19 cellular contexts compared by ENCODE assay signal in genomic region chr4:2271279-2272025, GRCh38. TPM values are rescaled to one million over a fixed set of nuclear protein-coding genes. Genes with fewer than 3 reads are reported as not detected.
DNase-seq lines count a peak whose midpoint lies in the region; ATAC-seq and TF ChIP-seq lines count a peak whose summit lies in the region.
"Had no signal": no experiment of that assay in that cellular context is flagged by ENCODE, and none has a peak within 500 bp of the region (broad histone marks: within the 10 kb centered on the region; RNA-seq: fewer than 3 reads in every experiment).

No MANE protein-coding gene starts in this region.

- H3K4me3 ChIP-seq in adrenal gland (no peak overlapping the region), trophoblast cell (ENCODE audit: low read depth, low read length) (peak overlapping the region; percentile 19), uterus (no peak overlapping the region)
- H3K4me3 ChIP-seq: A549; BLaER1 treated with 17β-estradiol and CSF1 and Interleukin-3, amounts not matched to agents 10 nM and 100 nM; SJSA1 had no signal

- H3K4ac ChIP-seq in H9 (ENCODE audit: low read depth, low read length) = no peak overlapping the region
- no peak overlapping the region for H3K4ac ChIP-seq in trophoblast cell (ENCODE audit: low read depth, low read length)

- H3K36me3 Mint-ChIP-seq in H9 (ENCODE audit: insufficient read depth in 1 of 3, low read depth in 3 of 3) = no peaks in the 10 kb centered on the region

- TF ChIP-seq POLR2A in adrenal gland (IDR thresholded peaks at IDR 0.05) (no peak), uterus (IDR thresholded peaks at IDR 0.05) (no peak)

- no peak overlapping the region for H3T11ph ChIP-seq in H9 (ENCODE audit: low read length)

- H4K8ac ChIP-seq in H9 (replicated peaks; ENCODE audit: insufficient read length, low read depth, low read length) (no peak overlapping the region), trophoblast cell (ENCODE audit: low read depth, low read length) (no peak overlapping the region)

- H4K12ac ChIP-seq in trophoblast cell (ENCODE audit: low read depth, low read length) = no peak overlapping the region

- no peaks in the 10 kb centered on the region for H3K23me2 ChIP-seq in H9 (ENCODE audit: insufficient read length, low read depth, low read length, poor library complexity, severe bottlenecking)

- H2BK20ac ChIP-seq in H9 (ENCODE audit: low read depth, low read length, poor library complexity, severe bottlenecking) = no peak overlapping the region

- no peak overlapping the region for H3K4me3 Mint-ChIP-seq in H9
- H3K4me3 Mint-ChIP-seq: CD4-positive, alpha-beta T cell had no signal

- H3K79me1 ChIP-seq in H9 (ENCODE audit: insufficient read depth, low read depth, low read length, poor library complexity, severe bottlenecking) (no peaks in the 10 kb centered on the region), trophoblast cell (ENCODE audit: low read length) (no peaks in the 10 kb centered on the region)

- no peak overlapping the region for H2AK5ac ChIP-seq in H9 (ENCODE audit: insufficient read length, low read length)
- H2AK5ac ChIP-seq in trophoblast cell (ENCODE audit: low read length) = no peak overlapping the region

- no CpG with 5 or more reads among the region's 27 CpGs for WGBS in H9 (ENCODE audit: extremely low coverage, insufficient read length, low lambda C conversion rate)
- WGBS in adrenal gland, 4 donors = 56 to 83% (median 67%) methylated on average over 9 to 27 of the region's 27 CpGs
- WGBS in trophoblast cell (ENCODE audit: extremely low coverage, insufficient coverage, insufficient read length) = no CpG with 5 or more reads among the region's 27 CpGs

- H3K27me3 ChIP-seq in H9 (ENCODE audit: insufficient read depth, low read length) (no peaks in the 10 kb centered on the region), adrenal gland (no peaks in the 10 kb centered on the region), trophoblast cell (ENCODE audit: insufficient read depth, low read length) (no peaks in the 10 kb centered on the region), uterus (no peaks in the 10 kb centered on the region)
- H3K27me3 ChIP-seq: BLaER1 treated with 17β-estradiol and CSF1 and Interleukin-3, amounts not matched to agents 10 nM and 100 nM; SJSA1 had no signal

- H3K9ac ChIP-seq in H9 (ENCODE audit: extremely low read depth, insufficient read length, low read length) (no peak overlapping the region), trophoblast cell (ENCODE audit: low read length) (no peak overlapping the region)
- H3K9ac ChIP-seq: BLaER1 treated with 17β-estradiol and CSF1 and Interleukin-3, amounts not matched to agents 10 nM and 100 nM had no signal

- H3K23ac ChIP-seq in H9 (ENCODE audit: insufficient read length, low read depth, low read length) (no peak overlapping the region), trophoblast cell (ENCODE audit: low read length) (no peak overlapping the region)

- no peaks in the 10 kb centered on the region for H4K20me1 ChIP-seq in H9 (ENCODE audit: control insufficient read depth, insufficient read depth, insufficient read length)
- H4K20me1 ChIP-seq: BLaER1 treated with 17β-estradiol and CSF1 and Interleukin-3, amounts not matched to agents 10 nM and 100 nM had no signal

- no peak for ATAC-seq in left ventricle myocardium superior
- ATAC-seq: A549, PC-3 had no signal

- H3K27me3 Mint-ChIP-seq in H9 (ENCODE audit: low read depth) = peaks cover 2% of the 10 kb centered on the region; the same call in 1 of the 2 replicates
- H3K27me3 Mint-ChIP-seq: CD4-positive, alpha-beta T cell had no signal

- H3K9me3 Mint-ChIP-seq in H9 = no peaks in the 10 kb centered on the region
- H3K9me3 Mint-ChIP-seq: CD4-positive, alpha-beta T cell had no signal

- H3K56ac ChIP-seq in H9 (ENCODE audit: insufficient read length, low read depth, low read length) = no peak overlapping the region

- H3K79me2 ChIP-seq in H9 (ENCODE audit: insufficient read depth, low read length) (no peaks in the 10 kb centered on the region), trophoblast cell (ENCODE audit: control insufficient read depth, insufficient read depth, low read length, poor library complexity) (no peaks in the 10 kb centered on the region)

- H4K5ac ChIP-seq in H9 (ENCODE audit: insufficient read length, low read depth, low read length) = no peak overlapping the region

- H3K36me3 ChIP-seq in adrenal gland (replicated peaks in 1 of 2) (no peaks in the 10 kb centered on the region), trophoblast cell (ENCODE audit: control insufficient read depth in 1 of 2, insufficient read depth in 2 of 2, low read length in 2 of 2) (no peaks in the 10 kb centered on the region), uterus (no peaks in the 10 kb centered on the region)
- H3K36me3 ChIP-seq: BLaER1 treated with 17β-estradiol and CSF1 and Interleukin-3, amounts not matched to agents 10 nM and 100 nM; SJSA1 had no signal

- no peak for DNase-seq in H9
- peak in 5 of 7 donors; percentile 57 to 83 (median 70) for DNase-seq in adrenal gland
- DNase-seq in left ventricle myocardium superior = peak; percentile 29
- no peak for DNase-seq in trophoblast cell
- no peak for DNase-seq in uterus
- no peak for DNase-seq in stimulated activated CD4-positive, alpha-beta T cell treated with anti-CD3 and anti-CD28 coated beads, Interleukin-2, amount 100 ng/mL, for 48 hours
- DNase-seq in amygdala (lab: John Stamatoyannopoulos, UW) = no peak
- DNase-seq: AML-193; CD4-positive, alpha-beta T cell; KBM-7; NCI-H2029 treated with DMSO at 0.1 percent for 48 hours; NCI-H446 treated with DMSO at 0.1 percent for 48 hours; NCI-H526; NCI-H82; NK-92 treated with Interleukin-12 subunit alpha and Interleukin-12 subunit beta, amount 100 ng/mL, for 24 hours; PC-3 had no signal

- H3K27ac Mint-ChIP-seq in H9 = no peak overlapping the region
- H3K27ac Mint-ChIP-seq: CD4-positive, alpha-beta T cell had no signal

- H4K91ac ChIP-seq in H9 (ENCODE audit: insufficient read length, low read depth, low read length) (no peak overlapping the region), trophoblast cell (ENCODE audit: low read depth, low read length) (no peak overlapping the region)

- H3K14ac ChIP-seq in H9 (ENCODE audit: insufficient read depth, low read length) (peak overlapping the region; percentile 16; the same call in 1 of the 2 replicates), trophoblast cell (ENCODE audit: low read length) (no peak overlapping the region)

- H3K4me1 Mint-ChIP-seq in H9 = peaks cover 4 to 11% of the 10 kb centered on the region in 2 experiments; a peak in 3 of 4 replicates

- intact Hi-C loops in adrenal gland (cut with DNase I) = no loop called here
- intact Hi-C loops in left ventricle myocardium superior (cut with micrococcal nuclease) = no loop called here
- intact Hi-C loops in uterus (cut with DNase I; ENCODE audit: low total_unique reads) = no loop called here

- H3K27ac ChIP-seq in H9 (ENCODE audit: insufficient read length, low read depth, low read length) (no peak overlapping the region), adrenal gland (peak overlapping the region in 1 of 5 donors; percentile 62), trophoblast cell (ENCODE audit: low read depth, low read length) (no peak overlapping the region), uterus (no peak overlapping the region)
- H3K27ac ChIP-seq: A549; BLaER1 treated with 17β-estradiol and CSF1 and Interleukin-3, amounts not matched to agents 10 nM and 100 nM; SJSA1 had no signal

- H3K9me3 ChIP-seq in H9 (ENCODE audit: control insufficient read depth, low read depth, low read length) (no peaks in the 10 kb centered on the region), adrenal gland (replicated peaks in 1 of 3) (no peaks in the 10 kb centered on the region), trophoblast cell (ENCODE audit: insufficient read depth, low read depth, low read length) (peaks cover 2% of the 10 kb centered on the region), uterus (no peaks in the 10 kb centered on the region)
- H3K9me3 ChIP-seq: A549; BLaER1 treated with 17β-estradiol and CSF1 and Interleukin-3, amounts not matched to agents 10 nM and 100 nM; SJSA1 had no signal

- H2BK120ac ChIP-seq in H9 (ENCODE audit: low read depth, low read length, poor library complexity, severe bottlenecking) = no peak overlapping the region
- no peak overlapping the region for H2BK120ac ChIP-seq in trophoblast cell (ENCODE audit: insufficient read depth, low read length, poor library complexity)

- no peak overlapping the region for H2AFZ ChIP-seq in H9 (ENCODE audit: low read length)
- no peak overlapping the region for H2AFZ ChIP-seq in trophoblast cell (ENCODE audit: insufficient read depth, low read length, poor library complexity)

- H2BK12ac ChIP-seq in H9 (ENCODE audit: insufficient read length, low read depth, low read length) = no peak overlapping the region
- H2BK12ac ChIP-seq in trophoblast cell (ENCODE audit: low read length) = no peak overlapping the region

- TF ChIP-seq CTCF in H9 (conservative IDR thresholded peaks at IDR 0.05) = no peak
- no peak for TF ChIP-seq CTCF in adrenal gland (IDR thresholded peaks at IDR 0.05)
- no peak for TF ChIP-seq CTCF in uterus (IDR thresholded peaks at IDR 0.05)

- H2BK5ac ChIP-seq in H9 (ENCODE audit: insufficient read length, low read length) (no peak overlapping the region), trophoblast cell (ENCODE audit: low read depth, low read length, poor library complexity) (no peak overlapping the region)

- H3K4me2 ChIP-seq in H9 (ENCODE audit: insufficient read depth, insufficient read length, low read length) = no peak overlapping the region
- H3K4me2 ChIP-seq in trophoblast cell (ENCODE audit: low read length) = no peak overlapping the region
- H3K4me2 ChIP-seq: A549 had no signal

- H3K4me1 ChIP-seq in H9 (ENCODE audit: insufficient read depth, low read length) (no peaks in the 10 kb centered on the region), adrenal gland (replicated peaks in 1 of 2) (peaks cover 2 to 12% of the 10 kb centered on the region in 2 donors), trophoblast cell (ENCODE audit: control insufficient read depth in 1 of 2, insufficient read depth in 2 of 2, low read length in 2 of 2) (no peaks in the 10 kb centered on the region), uterus (peaks cover 0 to 5% of the 10 kb centered on the region in 2 donors)
- H3K4me1 ChIP-seq: A549, SJSA1 had no signal

- no peak overlapping the region for H2BK15ac ChIP-seq in H9 (ENCODE audit: low read depth, low read length)

- no peak overlapping the region for H3K18ac ChIP-seq in H9 (ENCODE audit: insufficient read length, low read depth, low read length)
- no peak overlapping the region for H3K18ac ChIP-seq in trophoblast cell (ENCODE audit: low read length)

RNA-seq across cellular contexts. Expression of gene MXD4, which starts 9.5 kb away (rescaled TPM):
- 24.1 and 25.4 TPM in 2 replicates for total RNA-seq in H9 (2021)
- total RNA-seq in adrenal gland = 100 to 1,000 TPM in 4 of 8 donors, 10 to 100 TPM in 4; 49.2 to 133 (median 107) TPM
- polyA plus RNA-seq in adrenal gland = 100 to 1,000 TPM in 1 of 3 donors, 10 to 100 TPM in 2; 13.9 to 245 (median 61.6) TPM
- 44.0 TPM for total RNA-seq in left ventricle myocardium superior
- 33.2 and 33.5 TPM in 2 replicates for polyA plus RNA-seq in trophoblast cell (2013)
- 10 to 100 TPM; 15.4 to 53.1 (median 31.8) TPM for total RNA-seq in uterus

RNA-seq across cellular contexts. Expression of gene HAUS3, which starts 29.5 kb away (rescaled TPM):
- 18.0 and 19.1 TPM in 2 replicates for total RNA-seq in H9 (2021)
- 10 to 100 TPM in 5 of 8 donors, 1 to 10 TPM in 3; 8.3 to 15.8 (median 12.6) TPM for total RNA-seq in adrenal gland
- 10 to 100 TPM; 12.8 to 19.1 (median 13.5) TPM for polyA plus RNA-seq in adrenal gland
- total RNA-seq in left ventricle myocardium superior = 8.2 TPM
- polyA plus RNA-seq in trophoblast cell (2013) = 13.2 and 13.7 TPM in 2 replicates
- total RNA-seq in uterus = 10 to 100 TPM in 3 of 4 donors, 1 to 10 TPM in 1; 7.4 to 29.9 (median 14.2) TPM

RNA-seq across cellular contexts. Expression of gene POLN, which starts 29.5 kb away (rescaled TPM):
- 0.74 and 1.5 TPM in 2 replicates for total RNA-seq in H9 (2021)
- total RNA-seq in adrenal gland = 1 to 10 TPM in 7 of 8 donors, under 1 TPM in 1; 0.69 to 5.7 (median 2.6) TPM
- polyA plus RNA-seq in adrenal gland = 10 to 100 TPM in 1 of 3 donors, 1 to 10 TPM in 2; 1.3 to 10.6 (median 6.3) TPM
- total RNA-seq in left ventricle myocardium superior = 1.9 TPM
- polyA plus RNA-seq in trophoblast cell (2013) = 1.2 and 1.5 TPM in 2 replicates
- total RNA-seq in uterus = 1 to 10 TPM in 2 of 4 donors, under 1 TPM in 1, not detected in 1; 0.26 to 5.8 (median 5.5) TPM

Comparison
In these comparisons a context has a peak if more than half of its experiments do, and no peak if none do; other contexts are left out.
1. DNase-seq: peak in adrenal gland (5 of 7) and left ventricle myocardium superior (single experiment); none in H9 (single experiment), trophoblast cell (0 of 2), uterus (0 of 2), stimulated activated CD4-positive, alpha-beta T cell treated with anti-CD3 and anti-CD28 coated beads, Interleukin-2, amount 100 ng/mL, for 48 hours (0 of 2) and amygdala (0 of 56).